Comparison of ENCODE assay signal across 1 cellular context in the genomic region with DNA sequence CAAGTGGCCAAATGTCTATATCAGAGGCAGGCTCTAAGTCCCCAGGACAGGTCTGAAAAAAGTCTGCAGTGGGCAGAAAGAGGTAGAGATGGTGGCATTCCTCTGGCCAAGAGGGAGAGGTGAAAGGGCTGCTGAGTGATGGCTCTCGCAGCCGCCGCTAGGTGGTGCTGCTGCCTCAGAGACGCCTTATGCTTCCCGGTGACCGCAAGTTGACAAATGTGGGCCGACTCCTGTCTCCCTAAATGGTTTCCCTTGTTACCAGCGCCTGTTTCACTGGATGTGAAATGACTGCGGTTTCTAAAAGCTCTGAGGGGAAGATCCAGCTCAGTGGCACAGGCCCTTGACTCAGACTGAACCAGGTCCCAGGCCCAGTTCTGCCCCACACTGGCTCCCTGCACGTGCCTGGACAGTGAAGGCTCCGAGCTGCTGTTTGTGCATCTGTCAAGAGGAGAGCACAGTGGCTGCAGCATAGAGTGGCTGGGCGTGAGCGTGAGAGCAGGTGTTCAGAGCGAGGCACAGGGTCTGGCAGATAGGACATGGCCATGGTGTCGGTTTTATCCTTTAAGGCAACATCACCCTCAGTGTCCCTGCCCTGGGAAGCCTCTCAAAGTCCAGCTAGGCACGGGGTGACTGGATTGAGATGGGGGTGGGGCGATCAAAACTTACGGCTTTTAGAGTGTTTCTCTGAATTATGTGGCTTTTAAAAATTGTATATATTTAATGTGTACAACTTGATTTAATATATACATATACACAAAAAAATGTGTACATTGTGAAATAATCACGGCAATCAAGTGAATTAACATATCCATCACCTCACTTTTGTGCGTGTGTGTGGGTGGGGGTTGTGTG.
TF ChIP-seq lines count a peak whose summit lies in the region.

No MANE protein-coding gene starts in this region.

TF ChIP-seq in SK-N-SH, 30 proteins besides CTCF, POLR2A, EP300 and RAD21 (continued from another document):
- TF ChIP-seq RFX5 (IDR thresholded peaks at IDR 0.05; ENCODE audit: low read length) (no peak), FOXM1 (IDR thresholded peaks at IDR 0.05; ENCODE audit: low read depth) (no peak), JUND (IDR thresholded peaks at IDR 0.05) (no peak), TAF1 (IDR thresholded peaks at IDR 0.05; ENCODE audit: borderline replicate concordance, low read depth, low read length) (no peak), GABPA (IDR thresholded peaks at IDR 0.05; ENCODE audit: low read depth) (no peak)
- TF ChIP-seq, protein P1, sequence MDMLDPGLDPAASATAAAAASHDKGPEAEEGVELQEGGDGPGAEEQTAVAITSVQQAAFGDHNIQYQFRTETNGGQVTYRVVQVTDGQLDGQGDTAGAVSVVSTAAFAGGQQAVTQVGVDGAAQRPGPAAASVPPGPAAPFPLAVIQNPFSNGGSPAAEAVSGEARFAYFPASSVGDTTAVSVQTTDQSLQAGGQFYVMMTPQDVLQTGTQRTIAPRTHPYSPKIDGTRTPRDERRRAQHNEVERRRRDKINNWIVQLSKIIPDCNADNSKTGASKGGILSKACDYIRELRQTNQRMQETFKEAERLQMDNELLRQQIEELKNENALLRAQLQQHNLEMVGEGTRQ (IDR thresholded peaks at IDR 0.05; ENCODE audit: borderline replicate concordance, low read depth, low read length), result no peak
